ENCODE assay signal across 8 cellular contexts in genomic region chr5:40754381-40755092, GRCh38. TPM values are rescaled to one million over a fixed set of nuclear protein-coding genes. Genes with fewer than 3 reads are reported as not detected.
A peak's percentile ranks its signal among the peaks of the same experiment; 100 is the strongest.
DNase-seq lines count a peak whose midpoint lies in the region; ATAC-seq and TF ChIP-seq lines count a peak whose summit lies in the region.

No MANE protein-coding gene starts in this region.

- H4K20me1 ChIP-seq in PC-3 (ENCODE audit: low read length) = no peaks in the 10 kb centered on the region

- POLR2A ChIA-PET in PC-3 (lab: Charles Lee; ENCODE audit: unreplicated experiment) = no interaction called here

- 9 to 16% (median 14%) methylated on average over 6 of the region's 6 CpGs for WGBS in stomach, 5 donors

- H3K36me3 ChIP-seq in cardiac muscle cell (no peaks in the 10 kb centered on the region), PC-3 (ENCODE audit: low read depth, low read length) (no peaks in the 10 kb centered on the region), stomach (peaks cover 0 to 9% (median 0%) of the 10 kb centered on the region in 4 donors)

- peak; percentile 4 to 40 for DNase-seq in cardiac muscle cell (ENCODE audit: low read depth in 1 of 2, low spot score in 1 of 2)
- DNase-seq in left cardiac atrium = no peak
- DNase-seq in PC-3 = peak; percentile 54
- DNase-seq in fibroblast of villous mesenchyme (ENCODE audit: low read depth) = peak; percentile 58
- DNase-seq in stomach = no peak
- no peak for DNase-seq in stimulated activated CD4-positive, alpha-beta T cell treated with anti-CD3 and anti-CD28 coated beads, Interleukin-1b, Interleukin-23, amount 100 ng/mL, for 48 hours
- DNase-seq in NCI-H1092 treated with DMSO at 0.1 percent for 48 hours (lab: John Stamatoyannopoulos, UW) = no peak

- H3K27me3 ChIP-seq in cardiac muscle cell = no peaks in the 10 kb centered on the region
- no peaks in the 10 kb centered on the region for H3K27me3 ChIP-seq in PC-3 (ENCODE audit: low read length)
- no peaks in the 10 kb centered on the region for H3K27me3 ChIP-seq in stomach

- H3K4me1 ChIP-seq in cardiac muscle cell (ENCODE audit: low read depth) (peaks cover 10% of the 10 kb centered on the region), PC-3 (ENCODE audit: insufficient read depth, low read length) (peaks cover 10% of the 10 kb centered on the region), stomach (peaks cover 13 to 29% (median 28%) of the 10 kb centered on the region in 4 donors)

- no peaks in the 10 kb centered on the region for H3F3A ChIP-seq in PC-3 (ENCODE audit: low read length, unreplicated experiment)

- CTCF ChIA-PET in PC-3 (lab: Charles Lee) = no interaction called here

- TF ChIP-seq CTCF in cardiac muscle cell (IDR thresholded peaks at IDR 0.05; ENCODE audit: low read depth, low read length) (no peak), PC-3 (conservative IDR thresholded peaks at IDR 0.05; ENCODE audit: low read depth, low read length) (no peak), fibroblast of villous mesenchyme (IDR thresholded peaks at IDR 0.05; ENCODE audit: insufficient read depth, low read depth, low read length) (no peak), stomach (IDR thresholded peaks at IDR 0.05) (no peak)

- no peaks in the 10 kb centered on the region for H3K9me3 ChIP-seq in cardiac muscle cell (ENCODE audit: low read depth)
- H3K9me3 ChIP-seq in PC-3 (ENCODE audit: low read length) = no peaks in the 10 kb centered on the region
- no peaks in the 10 kb centered on the region for H3K9me3 ChIP-seq in stomach

- ATAC-seq in left cardiac atrium (no peak), HG02763 (IDR thresholded peaks at IDR 0.05; ENCODE audit: unreplicated experiment) (peak; percentile 3), PC-3 (peak; percentile 12)

- H3K79me2 ChIP-seq in PC-3 (ENCODE audit: low read length) = peaks cover 28% of the 10 kb centered on the region

- BruUV-seq in PC-3 (replicated peaks; lab: Mats Ljungman, UMichigan) = no TSS peak

- H3K9ac ChIP-seq in PC-3 (ENCODE audit: low read length) = peak overlapping the region; percentile 74; the same call in 1 of the 2 replicates

- peak overlapping the region; percentile 86 for H3K4me2 ChIP-seq in PC-3 (ENCODE audit: low read length)

- H3K4me3 ChIP-seq in cardiac muscle cell (peak overlapping the region; percentile 86), PC-3 (ENCODE audit: low read length) (peak overlapping the region; percentile 85), fibroblast of villous mesenchyme (ENCODE audit: low read depth, low read length) (peak overlapping the region; percentile 91), stomach (peak overlapping the region; percentile 61 to 95 (median 78))

- TF ChIP-seq EP300 in stomach (IDR thresholded peaks at IDR 0.05) = no peak

- intact Hi-C loops in left cardiac atrium (cut with DNase I) (loop anchor here in 1 of 2 donors (5.0 kb wide), 1 partner anchor 83 kb away; the partner anchor contains the start of gene RPL37), PC-3 (cut with micrococcal nuclease) (loop anchor here (1.0 kb wide), 4 partner anchors 40 to 125 kb away; partner anchors contain the start of genes PRKAA1 and RPL37), stomach (cut with DNase I; ENCODE audit: low total_unique reads) (loop anchor here (5.0 to 10.0 kb wide), 2 partner anchors 80 to 123 kb away; partner anchors contain the start of gene RPL37)

- no peaks in the 10 kb centered on the region for H3K9me2 ChIP-seq in PC-3 (replicated peaks; ENCODE audit: low read length)

- TF ChIP-seq POLR2A in stomach (IDR thresholded peaks at IDR 0.05) = no peak

- peak overlapping the region; percentile 98 for H3K27ac ChIP-seq in cardiac muscle cell
- H3K27ac ChIP-seq in PC-3 (ENCODE audit: low read length) = no peak overlapping the region
- H3K27ac ChIP-seq in stomach = peak overlapping the region; percentile 85 to 97 (median 91)

- H2AFZ ChIP-seq in PC-3 (ENCODE audit: low read length) = peak overlapping the region; percentile 96

RNA-seq across cellular contexts. Expression of gene TTC33, which starts 1.2 kb away (rescaled TPM):
- total RNA-seq in cardiac muscle cell (13.4 and 46.7 TPM in 2 replicates), left cardiac atrium (10 to 100 TPM; 14.1 to 17.5 TPM), PC-3 (2014; rRNA removed) (9.0 and 11.6 TPM in 2 replicates), fibroblast of villous mesenchyme (12.2 and 18.6 TPM in 2 replicates), stomach (10 to 100 TPM in 2 of 5 donors, 1 to 10 TPM in 2, under 1 TPM in 1; 0.29 to 41.5 (median 7.5) TPM)
- polyA plus RNA-seq in cardiac muscle cell (16.3 and 17.2 TPM in 2 replicates), stomach (1 to 10 TPM; 5.8 to 7.8 (median 6.2) TPM)

RNA-seq across cellular contexts. Expression of gene PRKAA1, which starts 43.6 kb away (rescaled TPM):
- 21.5 and 26.1 TPM in 2 replicates for total RNA-seq in cardiac muscle cell
- 22.6 and 29.3 TPM in 2 replicates for polyA plus RNA-seq in cardiac muscle cell
- total RNA-seq in left cardiac atrium = 10 to 100 TPM; 41.8 to 57.6 TPM
- 84.5 and 86.0 TPM in 2 replicates for total RNA-seq in PC-3 (2014; rRNA removed)
- total RNA-seq in fibroblast of villous mesenchyme = 106 and 132 TPM in 2 replicates
- total RNA-seq in stomach = 100 to 1,000 TPM in 2 of 5 donors, 10 to 100 TPM in 3; 31.9 to 170 (median 85.8) TPM
- polyA plus RNA-seq in stomach = 10 to 100 TPM; 17.8 to 23.7 (median 20.1) TPM

Comparison
In these comparisons a context has a peak if more than half of its experiments do, and no peak if none do; other contexts are left out.
1. DNase-seq: peak in cardiac muscle cell (2 of 2), PC-3 (single experiment) and fibroblast of villous mesenchyme (single experiment); none in left cardiac atrium (single experiment), stomach (single experiment), stimulated activated CD4-positive, alpha-beta T cell treated with anti-CD3 and anti-CD28 coated beads, Interleukin-1b, Interleukin-23, amount 100 ng/mL, for 48 hours (single experiment) and NCI-H1092 treated with DMSO at 0.1 percent for 48 hours (single experiment).
2. ATAC-seq: peak in HG02763 (single experiment) and PC-3 (single experiment); none in left cardiac atrium (0 of 2).
3. Peak in every context shown above with its lines, with median percentiles within 50 percentile points of each other: H3K4me3 ChIP-seq.